8 cellular contexts compared by ENCODE assay signal in the genomic region with DNA sequence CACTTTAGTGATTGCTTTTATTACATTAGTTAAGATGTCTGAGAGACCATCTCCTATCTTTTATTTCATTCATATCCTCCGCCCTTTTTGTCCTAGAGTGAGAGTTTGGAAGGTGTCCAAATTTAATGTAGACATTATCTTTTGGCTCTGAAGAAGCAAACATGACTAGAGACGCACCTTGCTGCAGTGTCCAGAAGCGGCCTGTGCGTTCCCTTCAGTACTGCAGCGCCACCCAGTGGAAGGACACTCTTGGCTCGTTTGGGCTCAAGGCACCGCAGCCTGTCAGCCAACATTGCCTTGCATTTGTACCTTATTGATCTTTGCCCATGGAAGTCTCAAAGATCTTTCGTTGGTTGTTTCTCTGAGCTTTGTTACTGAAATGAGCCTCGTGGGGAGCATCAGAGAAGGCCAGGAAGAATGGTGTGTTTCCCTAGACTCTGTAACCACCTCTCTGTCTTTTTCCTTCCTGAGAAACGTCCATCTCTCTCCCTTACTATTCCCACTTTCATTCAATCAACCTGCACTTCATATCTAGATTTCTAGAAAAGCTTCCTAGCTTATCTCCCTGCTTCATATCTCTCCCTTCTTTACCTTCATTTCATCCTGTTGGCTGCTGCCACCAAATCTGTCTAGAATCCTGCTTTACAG. TPM values are rescaled to one million over a fixed set of nuclear protein-coding genes. Genes with fewer than 3 reads are reported as not detected.
A peak's percentile ranks its signal among the peaks of the same experiment; 100 is the strongest.
DNase-seq lines count a peak whose midpoint lies in the region; ATAC-seq, FAIRE-seq and TF ChIP-seq lines count a peak whose summit lies in the region.

No MANE protein-coding gene starts in this region.

- H3K36me3 ChIP-seq in BJ (ENCODE audit: control insufficient read depth, insufficient read depth, low read length) (peaks cover 20% of the 10 kb centered on the region), heart right ventricle (peaks cover 0 to 86% (median 57%) of the 10 kb centered on the region in 9 donors), small intestine (ENCODE audit: control insufficient read depth in 2 of 2, insufficient read depth in 2 of 2, low read length in 2 of 2) (peaks cover 21 to 23% of the 10 kb centered on the region in 2 donors)

- H3K9me3 Mint-ChIP-seq in activated naive CD8-positive, alpha-beta T cell treated with anti-CD3 and anti-CD28 coated beads, Interleukin-2, amount 10 ng/mL, durations not matched to agents 7 days and 5 days, result peaks cover 2% of the 10 kb centered on the region

- H3K4me1 ChIP-seq in heart right ventricle, result peaks cover 0 to 35% (median 3%) of the 10 kb centered on the region in 9 donors
- no peaks in the 10 kb centered on the region for H3K4me1 ChIP-seq in small intestine (ENCODE audit: control insufficient read depth in 2 of 2, insufficient read depth in 1 of 2, low read depth in 1 of 2, low read length in 1 of 2)

- H3K4me3 ChIP-seq in BJ (ENCODE audit: low read depth, low read length) (no peak overlapping the region), HFF-Myc (replicated peaks; ENCODE audit: low read depth, low read length) (no peak overlapping the region), heart right ventricle (no peak overlapping the region), small intestine (ENCODE audit: low read depth in 1 of 2, low read length in 2 of 2) (no peak overlapping the region)

- no peaks in the 10 kb centered on the region for H3K9me3 ChIP-seq in heart right ventricle
- H3K9me3 ChIP-seq in small intestine (ENCODE audit: control insufficient read depth, low read depth), result no peaks in the 10 kb centered on the region

- CTCF ChIA-PET in BJ (lab: Yijun Ruan, JAX), result interaction anchor here (0.9 to 2.1 kb wide), 11 partner anchors 9 to 110 kb away, joined by 3 to 11 read pairs (median 4); no protein-coding TSS in a partner anchor

- H3K27ac Mint-ChIP-seq in activated naive CD8-positive, alpha-beta T cell treated with anti-CD3 and anti-CD28 coated beads, Interleukin-2, amount 10 ng/mL, durations not matched to agents 7 days and 5 days, result peak overlapping the region; percentile 19

- peak; percentile 69 for TF ChIP-seq CTCF in BJ (IDR thresholded peaks at IDR 0.05; ENCODE audit: insufficient read depth, low read depth, low read length)
- peak; percentile 80 for TF ChIP-seq CTCF in HFF-Myc (IDR thresholded peaks at IDR 0.05; ENCODE audit: low read depth, low read length, missing control alignments)
- peak; percentile 49 to 88 (median 80) for TF ChIP-seq CTCF in heart right ventricle (IDR thresholded peaks at IDR 0.05)

- H3K36me3 Mint-ChIP-seq in activated naive CD8-positive, alpha-beta T cell treated with anti-CD3 and anti-CD28 coated beads, Interleukin-2, amount 10 ng/mL, durations not matched to agents 7 days and 5 days, result peaks cover 80% of the 10 kb centered on the region

- DNase-seq in BJ (ENCODE audit: low read depth), result no peak
- no peak for DNase-seq in HFF-Myc (ENCODE audit: extremely low read depth, low read depth)
- peak; percentile 56 for DNase-seq in T follicular helper cell (ENCODE audit: low read depth)
- peak; percentile 69 for DNase-seq in activated naive CD8-positive, alpha-beta T cell treated with anti-CD3 and anti-CD28 coated beads, Interleukin-2, amount 10 ng/mL, durations not matched to agents 7 days and 5 days
- peak; percentile 74 to 75 for DNase-seq in heart right ventricle
- DNase-seq in small intestine, result peak; percentile 92
- no peak for DNase-seq in NCI-H446 treated with DMSO at 0.1 percent for 48 hours (lab: John Stamatoyannopoulos, UW)

- no peak for FAIRE-seq in small intestine (lab: Jason Lieb, UNC)

- 44 to 55% methylated on average over 10 of the region's 10 CpGs for WGBS in heart right ventricle, 2 donors
- whole genome bisulfite sequencing in small intestine, 3 donors, result 12 to 50% (median 38%) methylated on average over 10 of the region's 10 CpGs

- intact Hi-C loops in heart right ventricle (cut with DNase I), result loop anchor here in 9 of 10 donors (1.0 to 10.0 kb wide), 7 partner anchors 63 to 112 kb away; partner anchors contain the start of gene ZYX (in 1 of the 9)

- no peak overlapping the region for H3K27ac ChIP-seq in heart right ventricle
- H3K27ac ChIP-seq in small intestine (ENCODE audit: low read depth in 1 of 2, low read length in 1 of 2), result peak overlapping the region in 1 of 2 donors; percentile 53

- POLR2A ChIA-PET in BJ (lab: Charles Lee), result no interaction called here
- POLR2A ChIA-PET in activated naive CD8-positive, alpha-beta T cell treated with anti-CD3 and anti-CD28 coated beads, Interleukin-2, amount 10 ng/mL, durations not matched to agents 7 days and 5 days (lab: Charles Lee), result interaction anchor here (0.6 to 1.5 kb wide), 3 partner anchors 23 to 65 kb away, joined by 3 to 4 read pairs (median 3); no protein-coding TSS in a partner anchor

- peak; percentile 53 for ATAC-seq in activated naive CD8-positive, alpha-beta T cell treated with anti-CD3 and anti-CD28 coated beads, Interleukin-2, amount 10 ng/mL, durations not matched to agents 7 days and 5 days (ENCODE audit: low read depth)
- ATAC-seq in heart right ventricle (peak; percentile 62 to 93 (median 86)), HG03196 (IDR thresholded peaks at IDR 0.05; ENCODE audit: unreplicated experiment) (no peak)

- H3K4me3 Mint-ChIP-seq in activated naive CD8-positive, alpha-beta T cell treated with anti-CD3 and anti-CD28 coated beads, Interleukin-2, amount 10 ng/mL, durations not matched to agents 7 days and 5 days, result no peak overlapping the region

- peaks cover 38% of the 10 kb centered on the region for H3K4me1 Mint-ChIP-seq in activated naive CD8-positive, alpha-beta T cell treated with anti-CD3 and anti-CD28 coated beads, Interleukin-2, amount 10 ng/mL, durations not matched to agents 7 days and 5 days

- H3K27me3 ChIP-seq in BJ (ENCODE audit: control insufficient read depth, insufficient read depth, low read length) (no peaks in the 10 kb centered on the region), heart right ventricle (no peaks in the 10 kb centered on the region), small intestine (ENCODE audit: control insufficient read depth in 2 of 2, insufficient read depth in 2 of 2, low read length in 2 of 2) (no peaks in the 10 kb centered on the region)

- H3K27me3 Mint-ChIP-seq in activated naive CD8-positive, alpha-beta T cell treated with anti-CD3 and anti-CD28 coated beads, Interleukin-2, amount 10 ng/mL, durations not matched to agents 7 days and 5 days, result no peaks in the 10 kb centered on the region

RNA-seq across cellular contexts. Expression of gene CLCN1, which starts 10.4 kb away (rescaled TPM):
- polyA plus RNA-seq in BJ (2011; rRNA removed) (not detected in 2 replicates), heart right ventricle (under 1 TPM in 1 of 2 donors, not detected in 1; 0.01 TPM), small intestine (under 1 TPM in 1 of 3 donors, not detected in 2; 0.19 TPM)
- polyA minus RNA-seq in BJ (2011; rRNA and poly(A)+ RNA removed), result not detected in 2 replicates
- total RNA-seq in activated naive CD8-positive, alpha-beta T cell treated with anti-CD3 and anti-CD28 coated beads, Interleukin-2, amount 10 ng/mL, durations not matched to agents 7 days and 5 days, result under 1 TPM in 1 of 2 experiments, not detected in 1; 0.08 TPM
- total RNA-seq in heart right ventricle, result not detected

RNA-seq across cellular contexts. Expression of gene CASP2, which starts 17.4 kb away (rescaled TPM):
- polyA plus RNA-seq in BJ (2011; rRNA removed) (15.4 and 16.0 TPM in 2 replicates), heart right ventricle (1 to 10 TPM; 4.4 to 8.0 TPM), small intestine (10 to 100 TPM in 1 of 3 donors, 1 to 10 TPM in 2; 4.9 to 10.9 (median 7.2) TPM)
- 27.3 and 39.8 TPM in 2 replicates for polyA minus RNA-seq in BJ (2011; rRNA and poly(A)+ RNA removed)
- 10 to 100 TPM; 96.5 to 98.8 TPM for total RNA-seq in activated naive CD8-positive, alpha-beta T cell treated with anti-CD3 and anti-CD28 coated beads, Interleukin-2, amount 10 ng/mL, durations not matched to agents 7 days and 5 days
- 10 to 100 TPM in 6 of 10 donors, 1 to 10 TPM in 4; 7.1 to 13.9 (median 10.2) TPM for total RNA-seq in heart right ventricle

RNA-seq across cellular contexts. Expression of gene TMEM139, which starts 20.8 kb away (rescaled TPM):
- polyA plus RNA-seq in BJ (2011; rRNA removed), result 0.11 and 0.15 TPM in 2 replicates
- polyA minus RNA-seq in BJ (2011; rRNA and poly(A)+ RNA removed), result not detected in 2 replicates
- 1 to 10 TPM; 1.1 TPM for total RNA-seq in activated naive CD8-positive, alpha-beta T cell treated with anti-CD3 and anti-CD28 coated beads, Interleukin-2, amount 10 ng/mL, durations not matched to agents 7 days and 5 days
- total RNA-seq in heart right ventricle, result 10 to 100 TPM in 7 of 10 donors, 1 to 10 TPM in 3; 5.4 to 14.2 (median 11.1) TPM
- polyA plus RNA-seq in heart right ventricle, result 10 to 100 TPM in 1 of 2 donors, 1 to 10 TPM in 1; 2.6 to 18.0 TPM
- polyA plus RNA-seq in small intestine, result 100 to 1,000 TPM in 1 of 3 donors, 10 to 100 TPM in 2; 35.4 to 127 (median 97.5) TPM

RNA-seq across cellular contexts. Expression of gene GSTK1, which starts 42.3 kb away (rescaled TPM):
- 132 and 164 TPM in 2 replicates for polyA plus RNA-seq in BJ (2011; rRNA removed)
- polyA minus RNA-seq in BJ (2011; rRNA and poly(A)+ RNA removed), result 50.0 and 80.1 TPM in 2 replicates
- total RNA-seq in activated naive CD8-positive, alpha-beta T cell treated with anti-CD3 and anti-CD28 coated beads, Interleukin-2, amount 10 ng/mL, durations not matched to agents 7 days and 5 days, result 100 to 1,000 TPM; 355 to 368 TPM
- 100 to 1,000 TPM; 251 to 294 (median 269) TPM for total RNA-seq in heart right ventricle
- polyA plus RNA-seq in heart right ventricle, result 100 to 1,000 TPM; 136 to 317 TPM
- 100 to 1,000 TPM; 250 to 450 (median 309) TPM for polyA plus RNA-seq in small intestine

RNA-seq across cellular contexts. Expression of gene FAM131B, which starts 57.0 kb away (rescaled TPM):
- polyA plus RNA-seq in BJ (2011; rRNA removed) (2.0 and 2.9 TPM in 2 replicates), heart right ventricle (under 1 TPM; 0.22 to 0.37 TPM), small intestine (1 to 10 TPM in 1 of 3 donors, under 1 TPM in 1, not detected in 1; 0.54 to 3.3 TPM)
- 3.6 and 4.5 TPM in 2 replicates for polyA minus RNA-seq in BJ (2011; rRNA and poly(A)+ RNA removed)
- 1 to 10 TPM; 2.3 to 2.9 TPM for total RNA-seq in activated naive CD8-positive, alpha-beta T cell treated with anti-CD3 and anti-CD28 coated beads, Interleukin-2, amount 10 ng/mL, durations not matched to agents 7 days and 5 days
- 1 to 10 TPM in 1 of 10 donors, under 1 TPM in 8, not detected in 1; 0.07 to 1.2 (median 0.39) TPM for total RNA-seq in heart right ventricle

Comparison
In these comparisons a context has a peak if more than half of its experiments do, and no peak if none do; other contexts are left out.
1. DNase-seq: peak in T follicular helper cell (single experiment), activated naive CD8-positive, alpha-beta T cell treated with anti-CD3 and anti-CD28 coated beads, Interleukin-2, amount 10 ng/mL, durations not matched to agents 7 days and 5 days (single experiment), heart right ventricle (2 of 2) and small intestine (single experiment); none in BJ (single experiment), HFF-Myc (single experiment) and NCI-H446 treated with DMSO at 0.1 percent for 48 hours (single experiment).
2. Peak in every context shown above with its lines, with median percentiles within 50 percentile points of each other: CTCF ChIP-seq.